In the genomic region with DNA sequence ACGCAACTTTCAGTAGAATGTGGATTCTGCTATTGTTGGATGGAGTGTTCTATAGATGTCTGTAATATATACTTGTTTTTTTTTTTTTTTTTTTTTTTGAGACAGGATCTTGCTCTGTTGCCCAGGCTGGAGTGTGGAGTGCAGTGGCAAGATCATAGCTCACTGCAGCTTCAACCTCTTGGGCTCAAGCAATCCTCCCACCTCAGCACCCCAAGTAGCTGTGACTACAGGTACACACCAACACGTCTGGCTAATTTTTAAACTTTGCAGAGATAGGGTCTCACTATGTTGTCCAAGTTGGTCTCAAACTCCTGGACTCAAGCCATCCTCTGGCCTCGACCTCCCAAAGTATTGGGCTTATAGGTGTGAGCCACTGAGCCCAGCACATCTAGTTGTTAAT, we compare ENCODE assay signal across 30 cellular contexts. TPM values are rescaled to one million over a fixed set of nuclear protein-coding genes. Genes with fewer than 3 reads are reported as not detected.
DNase-seq lines count a peak whose midpoint lies in the region; ATAC-seq, FAIRE-seq and TF ChIP-seq lines count a peak whose summit lies in the region.
"Had no signal": no experiment of that assay in that cellular context is flagged by ENCODE, and none has a peak within 500 bp of the region (broad histone marks: within the 10 kb centered on the region; RNA-seq: fewer than 3 reads in every experiment).

No MANE protein-coding gene starts in this region.

- intact Hi-C loops in K562 (cut with micrococcal nuclease) = no loop called here

- H3K9me3 ChIP-seq in K562 (replicated peaks; ENCODE audit: control insufficient read depth, insufficient read depth, low read depth, low read length) = no peaks in the 10 kb centered on the region

- no peaks in the 10 kb centered on the region for H3K4me1 Mint-ChIP-seq in WTC11
- peaks cover 0 to 4% of the 10 kb centered on the region in 2 donors for H3K4me1 Mint-ChIP-seq in stimulated activated naive B cell treated with anti-CD40 and anti-IgM and Interleukin-4, amounts not matched to agents 10 μg/mL and 1 μg/mL and 100 μg/mL, for 72 hours
- H3K4me1 Mint-ChIP-seq: CD8-positive, alpha-beta memory T cell had no signal

- H3K27me3 Mint-ChIP-seq in WTC11 (ENCODE audit: low read depth) = no peaks in the 10 kb centered on the region; the same call in 1 of the 2 replicates
- H3K27me3 Mint-ChIP-seq in stimulated activated naive B cell treated with anti-CD40 and anti-IgM and Interleukin-4, amounts not matched to agents 10 μg/mL and 1 μg/mL and 100 μg/mL, for 72 hours = peaks cover 0 to 5% of the 10 kb centered on the region in 2 donors

- no peak overlapping the region for H3K9ac ChIP-seq in K562 (ENCODE audit: insufficient read depth in 1 of 2, low read depth in 2 of 2, low read length in 2 of 2)
- H3K9ac ChIP-seq: BLaER1 had no signal

- H3K4me3 Mint-ChIP-seq in WTC11 = no peak overlapping the region
- H3K4me3 Mint-ChIP-seq in stimulated activated naive B cell treated with anti-CD40 and anti-IgM and Interleukin-4, amounts not matched to agents 10 μg/mL and 1 μg/mL and 100 μg/mL, for 72 hours = no peak overlapping the region
- H3K4me3 Mint-ChIP-seq: CD4-positive, alpha-beta memory T cell; CD4-positive, CD25-positive, alpha-beta regulatory T cell; CD8-positive, alpha-beta memory T cell had no signal

- TF ChIP-seq EP300 in K562 (IDR thresholded peaks at IDR 0.05; ENCODE audit: low read length) = no peak

- in situ Hi-C loops in K562 (cut with MboI) = no loop called here

- no peak for DNase-seq in WTC11 (ENCODE audit: low spot score)
- no peak for DNase-seq in K562 (ENCODE audit: extremely low read depth in 1 of 4, low spot score in 3 of 4)
- peak; percentile 11 for DNase-seq in mesenteric fat pad (ENCODE audit: low spot score)
- DNase-seq in stimulated activated naive B cell treated with anti-CD40 and anti-IgM and Interleukin-4, amounts not matched to agents 10 μg/mL and 1 μg/mL and 100 μg/mL, for 72 hours = no peak
- DNase-seq in middle frontal gyrus (ENCODE audit: extremely low spot score, low spot score) = no peak
- no peak for DNase-seq in activated CD4-positive, alpha-beta T cell treated with anti-CD3 and anti-CD28 coated beads for 4 hours
- DNase-seq in AG08396 (ENCODE audit: low spot score) = no peak
- DNase-seq: 8988T; BE2C; C1 segment of cervical spinal cord; CD4-positive, alpha-beta memory T cell; CD4-positive, CD25-positive, alpha-beta regulatory T cell; CD8-positive, alpha-beta memory T cell; COR-L47; DMS 273 treated with DMSO at 0.1 percent for 48 hours; DMS153; DMS53; DMS79; DND-41; EL; GDM1 had no signal

- TF ChIP-seq POLR2A in K562 (conservative IDR thresholded peaks at IDR 0.05) = no peak

- H3K79me2 ChIP-seq in K562 (ENCODE audit: control insufficient read depth, insufficient read depth, low read length) = no peaks in the 10 kb centered on the region

- CTCF ChIA-PET in WTC11 (lab: Charles Lee) = interaction anchor here (1.0 kb wide), 1 partner anchor 13 kb away, joined by 3 read pairs; no protein-coding TSS in a partner anchor
- CTCF ChIA-PET in K562 (lab: Yijun Ruan, JAX; ENCODE audit: low intra/inter-chr PET ratio) = no interaction called here

- H3K27ac ChIP-seq in K562 (ENCODE audit: extremely low read depth, low read depth, low read length) = no peak overlapping the region
- H3K27ac ChIP-seq: BLaER1 had no signal

- no peaks in the 10 kb centered on the region for H3K4me1 ChIP-seq in K562 (replicated peaks in 1 of 2; ENCODE audit: control insufficient read depth in 2 of 2, insufficient read depth in 2 of 2, low read length in 2 of 2)
- H3K4me1 ChIP-seq: BE2C, BLaER1 had no signal

- no peaks in the 10 kb centered on the region for H3K36me3 ChIP-seq in K562 (ENCODE audit: control insufficient read depth, insufficient read depth, low read length)
- H3K36me3 ChIP-seq: BE2C, BLaER1 had no signal

- TF ChIP-seq CTCF in WTC11 (IDR thresholded peaks at IDR 0.05) = no peak
- TF ChIP-seq CTCF in K562 (IDR thresholded peaks at IDR 0.05 in 2 of 3, conservative IDR thresholded peaks at IDR 0.05 in 1 of 3; ENCODE audit: insufficient read depth in 2 of 3, low read depth in 1 of 3, low read length in 3 of 3) = no peak

- no TSS peak for BruUV-seq in K562 (replicated peaks; lab: Mats Ljungman, UMichigan)

- peak; percentile 37 for FAIRE-seq in K562 (lab: Jason Lieb, UNC)
- FAIRE-seq: A204.1, GM12878, GM12892, GM18507 had no signal

- no peaks in the 10 kb centered on the region for H3K36me3 Mint-ChIP-seq in WTC11
- peaks cover 3 to 7% of the 10 kb centered on the region in 2 donors for H3K36me3 Mint-ChIP-seq in stimulated activated naive B cell treated with anti-CD40 and anti-IgM and Interleukin-4, amounts not matched to agents 10 μg/mL and 1 μg/mL and 100 μg/mL, for 72 hours
- H3K36me3 Mint-ChIP-seq: CD14-positive monocyte; CD4-positive, CD25-positive, alpha-beta regulatory T cell; CD8-positive, alpha-beta memory T cell had no signal

- no peak for TF ChIP-seq RAD21 in K562 (CRISPR knock-in tag; conservative IDR thresholded peaks at IDR 0.05 in 1 of 2, IDR thresholded peaks at IDR 0.05 in 1 of 2)

- no peak overlapping the region for H3K27ac Mint-ChIP-seq in WTC11
- peak overlapping the region; percentile 9 for H3K27ac Mint-ChIP-seq in stimulated activated naive B cell treated with anti-CD40 and anti-IgM and Interleukin-4, amounts not matched to agents 10 μg/mL and 1 μg/mL and 100 μg/mL, for 72 hours
- H3K27ac Mint-ChIP-seq: CD14-positive monocyte; CD4-positive, alpha-beta memory T cell; CD4-positive, CD25-positive, alpha-beta regulatory T cell; CD8-positive, alpha-beta memory T cell had no signal

- H3K4me2 ChIP-seq in K562 (ENCODE audit: insufficient read depth, low read length) = no peak overlapping the region
- H3K4me2 ChIP-seq: BLaER1 had no signal

- no peak overlapping the region for H3K4me3 ChIP-seq in K562
- H3K4me3 ChIP-seq: BLaER1, GM12878 had no signal

- H3K9me1 ChIP-seq in K562 (ENCODE audit: control insufficient read depth, insufficient read depth, low read length) = no peaks in the 10 kb centered on the region

- no peak overlapping the region for H2AFZ ChIP-seq in K562 (ENCODE audit: low read depth, low read length)

- POLR2A ChIA-PET in WTC11 (lab: Charles Lee) = interaction anchor here (0.7 kb wide), 1 partner anchor 22 kb away, joined by 7 read pairs; no protein-coding TSS in a partner anchor
- POLR2A ChIA-PET in K562 (lab: Yijun Ruan, JAX) = no interaction called here

- 15% methylated on average over 3 of the region's 3 CpGs for WGBS in K562 (ENCODE audit: insufficient coverage, low coverage, missing lambda C conversion rate)

- no peaks in the 10 kb centered on the region for H4K20me1 ChIP-seq in K562 (replicated peaks; ENCODE audit: control insufficient read depth, insufficient read depth, low read length)
- H4K20me1 ChIP-seq: BLaER1 had no signal

- peaks cover 4% of the 10 kb centered on the region for H3K9me3 Mint-ChIP-seq in WTC11
- H3K9me3 Mint-ChIP-seq in stimulated activated naive B cell treated with anti-CD40 and anti-IgM and Interleukin-4, amounts not matched to agents 10 μg/mL and 1 μg/mL and 100 μg/mL, for 72 hours = peaks cover 3 to 5% of the 10 kb centered on the region in 2 donors

- peaks cover 8 to 15% of the 10 kb centered on the region in 2 experiments; a peak in 4 of 5 replicates for H3K27me3 ChIP-seq in K562 (ENCODE audit: control insufficient read depth in 2 of 2, insufficient read depth in 2 of 2, low read length in 2 of 2)
- H3K27me3 ChIP-seq: BE2C, BLaER1 had no signal

- ATAC-seq in WTC11 (no peak), K562 (no peak)
- ATAC-seq in stimulated activated naive B cell treated with anti-CD40 and anti-IgM and Interleukin-4, amounts not matched to agents 10 μg/mL and 1 μg/mL and 100 μg/mL, for 72 hours (replicated peaks) = no peak
- ATAC-seq: GM12878 had no signal

RNA-seq across cellular contexts. Expression of a gene that starts 27.2 kb away (rescaled TPM):
- total RNA-seq in WTC11 (2021) (0.35 to 0.60 TPM (median 0.44 TPM) in 3 replicates), K562 (2014; rRNA removed) (not detected in 2 replicates), K562 (2014; rRNA removed; fragmentation: Illumina TruSeq; extraction: Trizol) (not detected in 2 replicates), K562 (2015; rRNA removed; fragmentation: Illumina TruSeq; extraction: Trizol) (not detected in 2 replicates), K562 (2021) (0.29 and 0.60 TPM in 2 replicates), mesenteric fat pad (not detected)
- total RNA-seq in K562 (2011; cell fraction: chromatin; rRNA removed; ENCODE audit: low replicate concordance) = not detected in 2 replicates
- not detected in 2 replicates for total RNA-seq in K562 (2011; cell fraction: nucleolus; rRNA removed)
- not detected in 2 replicates for total RNA-seq in K562 (2011; cell fraction: nucleoplasm; rRNA removed)
- polyA plus RNA-seq in K562 (2011; rRNA removed) (not detected in 2 replicates), K562 (2014; fragmentation: Illumina TruSeq; extraction: Trizol) (0.10 TPM in 1 of 2 replicates, not detected in the other), K562 (2014; fragmentation: Nextera tagmentation; extraction: Ambion mirVana) (under 1 TPM; 0.04 to 0.07 TPM), K562 (2014; rRNA removed) (0.04 TPM in 1 of 2 replicates, not detected in the other)
- polyA plus RNA-seq in K562 (2011; cell fraction: cytosol; rRNA removed) = not detected in 2 replicates
- not detected in 2 replicates for polyA plus RNA-seq in K562 (2011; cell fraction: nucleus; rRNA removed)
- 0.04 and 0.06 TPM in 2 replicates for polyA plus RNA-seq in K562 (2012)
- not detected in 2 replicates for polyA minus RNA-seq in K562 (2011; rRNA and poly(A)+ RNA removed)
- not detected in 2 replicates for polyA minus RNA-seq in K562 (2011; cell fraction: cytosol; rRNA and poly(A)+ RNA removed)
- polyA minus RNA-seq in K562 (2011; cell fraction: nucleus; rRNA and poly(A)+ RNA removed) = not detected in 2 replicates
- total RNA-seq: A673; CD4-positive, CD25-positive, alpha-beta regulatory T cell; Daoy; G401 had no signal
- polyA plus RNA-seq: CD4-positive, alpha-beta memory T cell; CD4-positive, CD25-positive, alpha-beta regulatory T cell; CD8-positive, alpha-beta memory T cell had no signal

RNA-seq across cellular contexts. Expression of a gene that starts 40.9 kb away (rescaled TPM):
- total RNA-seq in WTC11 (2021) (0.66 to 1.2 TPM (median 1.1 TPM) in 3 replicates), K562 (2014; rRNA removed) (not detected in 2 replicates), K562 (2014; rRNA removed; fragmentation: Illumina TruSeq; extraction: Trizol) (not detected in 2 replicates), K562 (2015; rRNA removed; fragmentation: Illumina TruSeq; extraction: Trizol) (not detected in 2 replicates), K562 (2021) (0.09 and 0.16 TPM in 2 replicates), mesenteric fat pad (14.6 TPM)
- not detected in 2 replicates for total RNA-seq in K562 (2011; cell fraction: chromatin; rRNA removed; ENCODE audit: low replicate concordance)
- total RNA-seq in K562 (2011; cell fraction: nucleolus; rRNA removed) = not detected in 2 replicates
- not detected in 2 replicates for total RNA-seq in K562 (2011; cell fraction: nucleoplasm; rRNA removed)
- polyA plus RNA-seq in K562 (2011; rRNA removed) (not detected in 2 replicates), K562 (2014; fragmentation: Illumina TruSeq; extraction: Trizol) (not detected in 2 replicates), K562 (2014; fragmentation: Nextera tagmentation; extraction: Ambion mirVana) (not detected), K562 (2014; rRNA removed) (not detected in 2 replicates)
- not detected in 2 replicates for polyA plus RNA-seq in K562 (2011; cell fraction: cytosol; rRNA removed)
- not detected in 2 replicates for polyA plus RNA-seq in K562 (2011; cell fraction: nucleus; rRNA removed)
- polyA plus RNA-seq in K562 (2012) = not detected in 2 replicates
- not detected in 2 replicates for polyA minus RNA-seq in K562 (2011; rRNA and poly(A)+ RNA removed)
- not detected in 2 replicates for polyA minus RNA-seq in K562 (2011; cell fraction: cytosol; rRNA and poly(A)+ RNA removed)
- polyA minus RNA-seq in K562 (2011; cell fraction: nucleus; rRNA and poly(A)+ RNA removed) = not detected in 2 replicates
- total RNA-seq: A673; CD4-positive, alpha-beta memory T cell; CD8-positive, alpha-beta memory T cell; G401 had no signal
- polyA plus RNA-seq: CD14-positive monocyte; CD4-positive, alpha-beta memory T cell; CD4-positive, CD25-positive, alpha-beta regulatory T cell; CD8-positive, alpha-beta memory T cell had no signal

RNA-seq across cellular contexts. Expression of a gene that starts 46.9 kb away (rescaled TPM):
- total RNA-seq in WTC11 (2021) (2.8 to 3.4 TPM (median 3.2 TPM) in 3 replicates), K562 (2014; rRNA removed) (0.09 TPM in 1 of 2 replicates, not detected in the other), K562 (2014; rRNA removed; fragmentation: Illumina TruSeq; extraction: Trizol) (0.11 and 0.22 TPM in 2 replicates), K562 (2015; rRNA removed; fragmentation: Illumina TruSeq; extraction: Trizol) (0.11 and 0.51 TPM in 2 replicates), K562 (2021) (0.38 and 0.42 TPM in 2 replicates), mesenteric fat pad (1.8 TPM)
- total RNA-seq in K562 (2011; cell fraction: chromatin; rRNA removed; ENCODE audit: low replicate concordance) = 0.44 and 0.93 TPM in 2 replicates
- 0.92 and 1.3 TPM in 2 replicates for total RNA-seq in K562 (2011; cell fraction: nucleolus; rRNA removed)
- 0.81 and 1.4 TPM in 2 replicates for total RNA-seq in K562 (2011; cell fraction: nucleoplasm; rRNA removed)
- polyA plus RNA-seq in K562 (2011; rRNA removed) (0.96 and 1.2 TPM in 2 replicates), K562 (2014; fragmentation: Illumina TruSeq; extraction: Trizol) (0.25 and 0.42 TPM in 2 replicates), K562 (2014; fragmentation: Nextera tagmentation; extraction: Ambion mirVana) (under 1 TPM; 0.10 to 0.15 TPM), K562 (2014; rRNA removed) (0.27 and 1.7 TPM in 2 replicates)
- polyA plus RNA-seq in K562 (2011; cell fraction: cytosol; rRNA removed) = 1.4 and 3.5 TPM in 2 replicates
- 0.66 and 1.1 TPM in 2 replicates for polyA plus RNA-seq in K562 (2011; cell fraction: nucleus; rRNA removed)
- polyA plus RNA-seq in K562 (2012) = 0.65 and 0.80 TPM in 2 replicates
- 0.33 and 1.8 TPM in 2 replicates for polyA minus RNA-seq in K562 (2011; rRNA and poly(A)+ RNA removed)
- polyA minus RNA-seq in K562 (2011; cell fraction: cytosol; rRNA and poly(A)+ RNA removed) = 3.1 and 4.1 TPM in 2 replicates
- 0.40 and 0.56 TPM in 2 replicates for polyA minus RNA-seq in K562 (2011; cell fraction: nucleus; rRNA and poly(A)+ RNA removed)
- total RNA-seq: CD4-positive, CD25-positive, alpha-beta regulatory T cell had no signal
